Comparison of ENCODE assay signal across 13 cellular contexts in genomic region chr20:50916934-50917333, GRCh38. TPM values are rescaled to one million over a fixed set of nuclear protein-coding genes. Genes with fewer than 3 reads are reported as not detected.
DNase-seq lines count a peak whose midpoint lies in the region; ATAC-seq and TF ChIP-seq lines count a peak whose summit lies in the region.
"Had no signal": no experiment of that assay in that cellular context is flagged by ENCODE, and none has a peak within 500 bp of the region (broad histone marks: within the 10 kb centered on the region; RNA-seq: fewer than 3 reads in every experiment).

No MANE protein-coding gene starts in this region.

- H3K9me2 ChIP-seq in OCI-LY1 (ENCODE audit: low read depth, low read length), result no peaks in the 10 kb centered on the region

- TF ChIP-seq CTCF in OCI-LY1 (IDR thresholded peaks at IDR 0.05; ENCODE audit: low read length), result no peak
- no peak for TF ChIP-seq CTCF in endothelial cell (IDR thresholded peaks at IDR 0.05; ENCODE audit: unreplicated experiment)
- TF ChIP-seq CTCF in sigmoid colon (IDR thresholded peaks at IDR 0.05), result no peak

- ATAC-seq in activated CD4-positive, alpha-beta T cell treated with anti-CD3 and anti-CD28 coated beads for 36 hours, result no peak

- H3K27ac Mint-ChIP-seq in activated CD4-positive, alpha-beta T cell treated with anti-CD3 and anti-CD28 coated beads for 36 hours, result peak overlapping the region; percentile 51
- H3K27ac Mint-ChIP-seq in endothelial cell (ENCODE audit: unreplicated experiment), result peak overlapping the region; percentile 58

- peaks cover 62% of the 10 kb centered on the region for H3K4me1 ChIP-seq in OCI-LY1 (ENCODE audit: insufficient read depth, low read length, severe bottlenecking)
- H3K4me1 ChIP-seq in sigmoid colon, result peaks cover 0 to 88% (median 82%) of the 10 kb centered on the region in 4 donors

- H3K36me3 ChIP-seq in OCI-LY1 (ENCODE audit: insufficient read depth, low read length), result peaks cover 89% of the 10 kb centered on the region
- no peaks in the 10 kb centered on the region for H3K36me3 ChIP-seq in sigmoid colon

- no peak overlapping the region for H2AFZ ChIP-seq in OCI-LY1 (ENCODE audit: low read length)

- intact Hi-C loops in activated CD4-positive, alpha-beta T cell treated with anti-CD3 and anti-CD28 coated beads for 36 hours (cut with DNase I, micrococcal nuclease), result no loop called here
- intact Hi-C loops in sigmoid colon (cut with DNase I), result no loop called here

- H3K9me3 Mint-ChIP-seq in activated CD4-positive, alpha-beta T cell treated with anti-CD3 and anti-CD28 coated beads for 36 hours (ENCODE audit: low read depth), result no peaks in the 10 kb centered on the region
- no peaks in the 10 kb centered on the region for H3K9me3 Mint-ChIP-seq in endothelial cell (ENCODE audit: unreplicated experiment)

- H3K9ac ChIP-seq in OCI-LY1 (ENCODE audit: low read length), result no peak overlapping the region

- no peak overlapping the region for H3K4me3 Mint-ChIP-seq in activated CD4-positive, alpha-beta T cell treated with anti-CD3 and anti-CD28 coated beads for 36 hours
- no peak overlapping the region for H3K4me3 Mint-ChIP-seq in endothelial cell (ENCODE audit: unreplicated experiment)

- peaks cover 13% of the 10 kb centered on the region; the same call in 1 of the 2 replicates for H4K20me1 ChIP-seq in OCI-LY1 (ENCODE audit: insufficient read depth, low read length)

- no peak for TF ChIP-seq POLR2A in sigmoid colon (IDR thresholded peaks at IDR 0.05)

- H3K27me3 Mint-ChIP-seq in activated CD4-positive, alpha-beta T cell treated with anti-CD3 and anti-CD28 coated beads for 36 hours, result no peaks in the 10 kb centered on the region
- no peaks in the 10 kb centered on the region for H3K27me3 Mint-ChIP-seq in endothelial cell (ENCODE audit: unreplicated experiment)

- peak overlapping the region; percentile 18 for H3K4me2 ChIP-seq in OCI-LY1 (ENCODE audit: low read length)

- H3K36me3 Mint-ChIP-seq in activated CD4-positive, alpha-beta T cell treated with anti-CD3 and anti-CD28 coated beads for 36 hours (ENCODE audit: low read depth), result peaks cover 25% of the 10 kb centered on the region
- no peaks in the 10 kb centered on the region for H3K36me3 Mint-ChIP-seq in endothelial cell (ENCODE audit: low read depth, unreplicated experiment)

- H3F3A ChIP-seq in OCI-LY1 (ENCODE audit: insufficient read depth, low read length), result no peaks in the 10 kb centered on the region

- no peak overlapping the region for H3K4me3 ChIP-seq in OCI-LY1 (ENCODE audit: low read depth, low read length, poor library complexity, severe bottlenecking)
- no peak overlapping the region for H3K4me3 ChIP-seq in sigmoid colon
- H3K4me3 ChIP-seq: heart left ventricle had no signal

- POLR2A ChIA-PET in activated CD4-positive, alpha-beta T cell treated with anti-CD3 and anti-CD28 coated beads for 36 hours (lab: Charles Lee), result no interaction called here

- H3K27ac ChIP-seq in OCI-LY1 (ENCODE audit: low read depth, low read length, poor library complexity, severe bottlenecking) (peak overlapping the region; percentile 45), sigmoid colon (peak overlapping the region in 3 of 4 donors; percentile 10 to 39 (median 22))

- H3K4me1 Mint-ChIP-seq in activated CD4-positive, alpha-beta T cell treated with anti-CD3 and anti-CD28 coated beads for 36 hours, result peaks cover 86% of the 10 kb centered on the region
- H3K4me1 Mint-ChIP-seq in endothelial cell (ENCODE audit: unreplicated experiment), result peaks cover 29% of the 10 kb centered on the region

- no peak for DNase-seq in activated CD4-positive, alpha-beta T cell treated with anti-CD3 and anti-CD28 coated beads for 36 hours
- DNase-seq in activated CD4-positive, alpha-beta T cell treated with anti-CD3 and anti-CD28 coated beads for 1 hour, result no peak
- DNase-seq in endothelial cell (ENCODE audit: low spot score) (no peak), sigmoid colon (no peak), HK-2 (ENCODE audit: unreplicated experiment) (no peak), HT-29 (ENCODE audit: low spot score) (no peak), NCI-H226 (no peak)
- DNase-seq: effector CD4-positive, alpha-beta T cell; heart left ventricle; NCI-H2227 treated with DMSO at 0.1 percent for 48 hours; Right ventricle myocardium superior; stimulated activated CD4-positive, alpha-beta T cell treated with anti-CD3 and anti-CD28 coated beads, Interleukin-4, amount 100 ng/mL, for 1 hour had no signal

- H3K79me2 ChIP-seq in OCI-LY1 (ENCODE audit: insufficient read depth, low read length), result peaks cover 99% of the 10 kb centered on the region

- no peak for TF ChIP-seq EP300 in sigmoid colon (IDR thresholded peaks at IDR 0.05)

- H3K27me3 ChIP-seq in OCI-LY1 (ENCODE audit: insufficient read depth, low read length) (no peaks in the 10 kb centered on the region), sigmoid colon (no peaks in the 10 kb centered on the region)
- H3K27me3 ChIP-seq: heart left ventricle had no signal

- WGBS in sigmoid colon, 2 donors, result 84 to 85% methylated on average over 3 of the region's 3 CpGs

- no peaks in the 10 kb centered on the region for H3K9me3 ChIP-seq in OCI-LY1 (ENCODE audit: low read length)
- no peaks in the 10 kb centered on the region for H3K9me3 ChIP-seq in sigmoid colon
- H3K9me3 ChIP-seq: heart left ventricle had no signal

- CTCF ChIA-PET in activated CD4-positive, alpha-beta T cell treated with anti-CD3 and anti-CD28 coated beads for 36 hours (lab: Charles Lee), result interaction anchor here (0.8 to 4.8 kb wide), 4 partner anchors 9 to 98 kb away, joined by 3 to 30 read pairs (median 4); partner anchors contain the start of gene ADNP

RNA-seq across cellular contexts. Expression of gene ADNP, which starts 14.3 kb away (rescaled TPM):
- 10 to 100 TPM; 61.0 to 86.1 TPM for total RNA-seq in activated CD4-positive, alpha-beta T cell treated with anti-CD3 and anti-CD28 coated beads for 36 hours
- total RNA-seq in endothelial cell (ENCODE audit: unreplicated experiment) (92.7 TPM), sigmoid colon (10 to 100 TPM; 41.5 to 52.6 (median 43.6) TPM)
- 10 to 100 TPM; 12.0 to 33.2 (median 13.8) TPM for polyA plus RNA-seq in sigmoid colon
- total RNA-seq in HT-29 (2014; rRNA removed; shearing (Covaris generic)), result 37.2 and 43.3 TPM in 2 replicates

RNA-seq across cellular contexts. Expression of gene DPM1, which starts 41.4 kb away (rescaled TPM):
- 10 to 100 TPM; 55.6 to 72.1 TPM for total RNA-seq in activated CD4-positive, alpha-beta T cell treated with anti-CD3 and anti-CD28 coated beads for 36 hours
- total RNA-seq in endothelial cell (ENCODE audit: unreplicated experiment) (40.0 TPM), sigmoid colon (10 to 100 TPM; 45.4 to 94.6 (median 63.0) TPM)
- 10 to 100 TPM; 52.9 to 76.1 (median 60.4) TPM for polyA plus RNA-seq in sigmoid colon
- 69.7 and 76.9 TPM in 2 replicates for total RNA-seq in HT-29 (2014; rRNA removed; shearing (Covaris generic))

RNA-seq across cellular contexts. Expression of gene MOCS3, which starts 41.7 kb away (rescaled TPM):
- total RNA-seq in activated CD4-positive, alpha-beta T cell treated with anti-CD3 and anti-CD28 coated beads for 36 hours, result 1 to 10 TPM; 3.1 to 3.8 TPM
- 6.3 TPM for total RNA-seq in endothelial cell (ENCODE audit: unreplicated experiment)
- 1 to 10 TPM; 2.8 to 3.9 (median 3.6) TPM for total RNA-seq in sigmoid colon
- 1 to 10 TPM; 1.2 to 3.9 (median 3.6) TPM for polyA plus RNA-seq in sigmoid colon
- 14.9 and 16.3 TPM in 2 replicates for total RNA-seq in HT-29 (2014; rRNA removed; shearing (Covaris generic))
